In genomic region chr10:7419998-7420397, GRCh38 we compare ENCODE assay signal across 25 cellular contexts. TPM values are rescaled to one million over a fixed set of nuclear protein-coding genes. Genes with fewer than 3 reads are reported as not detected.
A peak's percentile ranks its signal among the peaks of the same experiment; 100 is the strongest.
DNase-seq lines count a peak whose midpoint lies in the region; ATAC-seq and TF ChIP-seq lines count a peak whose summit lies in the region.
"Had no signal": no experiment of that assay in that cellular context is flagged by ENCODE, and none has a peak within 500 bp of the region (broad histone marks: within the 10 kb centered on the region; RNA-seq: fewer than 3 reads in every experiment).

No MANE protein-coding gene starts in this region.

- WGBS in sigmoid colon, 2 donors, result 63 to 88% methylated on average over 8 of the region's 8 CpGs

- intact Hi-C loops in sigmoid colon (cut with DNase I), result loop anchor here (5.0 to 10.0 kb wide), 4 partner anchors 633 to 1005 kb away; partner anchors contain the start of gene PRKCQ

- H3K27ac Mint-ChIP-seq in stimulated activated memory B cell treated with anti-CD40 and anti-IgM and Interleukin-4, amounts not matched to agents 10 μg/mL and 1 μg/mL and 100 μg/mL, for 72 hours, result peak overlapping the region; percentile 12
- no peak overlapping the region for H3K27ac Mint-ChIP-seq in type B pancreatic cell
- H3K27ac Mint-ChIP-seq: CD4-positive, alpha-beta memory T cell; CD4-positive, CD25-positive, alpha-beta regulatory T cell; CD8-positive, alpha-beta memory T cell had no signal

- TF ChIP-seq CTCF in HEK293 (tag by site-specific recombination; IDR thresholded peaks at IDR 0.05), result no peak
- TF ChIP-seq CTCF in OCI-LY3 (IDR thresholded peaks at IDR 0.05; ENCODE audit: low read depth, low read length), result no peak
- TF ChIP-seq CTCF in type B pancreatic cell (conservative IDR thresholded peaks at IDR 0.05), result no peak
- no peak for TF ChIP-seq CTCF in sigmoid colon (IDR thresholded peaks at IDR 0.05)

- TF ChIP-seq EP300 in sigmoid colon (IDR thresholded peaks at IDR 0.05), result no peak

- H4K20me1 ChIP-seq in OCI-LY3 (ENCODE audit: insufficient read depth, low read length), result no peaks in the 10 kb centered on the region
- H4K20me1 ChIP-seq: BLaER1 had no signal

- H3K4me3 ChIP-seq in HEK293 (ENCODE audit: low read depth, low read length) (no peak overlapping the region), OCI-LY3 (ENCODE audit: low read length) (peak overlapping the region; percentile 43), sigmoid colon (no peak overlapping the region)
- H3K4me3 ChIP-seq: BLaER1, GM12878 had no signal

- H3K4me1 ChIP-seq in HEK293 (ENCODE audit: control insufficient read depth, insufficient read depth, low read length), result peaks cover 5% of the 10 kb centered on the region; the same call in 1 of the 2 replicates
- peaks cover 57% of the 10 kb centered on the region for H3K4me1 ChIP-seq in OCI-LY3 (ENCODE audit: low read length)
- H3K4me1 ChIP-seq in sigmoid colon, result no peaks in the 10 kb centered on the region
- H3K4me1 ChIP-seq: BE2C had no signal

- H3K27me3 ChIP-seq in OCI-LY3 (ENCODE audit: low read depth, low read length) (no peaks in the 10 kb centered on the region), sigmoid colon (peaks cover 0 to 5% (median 0%) of the 10 kb centered on the region in 3 donors)

- H3K4me1 Mint-ChIP-seq in stimulated activated memory B cell treated with anti-CD40 and anti-IgM and Interleukin-4, amounts not matched to agents 10 μg/mL and 1 μg/mL and 100 μg/mL, for 72 hours, result peaks cover 13% of the 10 kb centered on the region
- H3K4me1 Mint-ChIP-seq in type B pancreatic cell (ENCODE audit: unreplicated experiment), result peaks cover 4% of the 10 kb centered on the region

- no peaks in the 10 kb centered on the region for H3K9me3 Mint-ChIP-seq in stimulated activated memory B cell treated with anti-CD40 and anti-IgM and Interleukin-4, amounts not matched to agents 10 μg/mL and 1 μg/mL and 100 μg/mL, for 72 hours
- no peaks in the 10 kb centered on the region for H3K9me3 Mint-ChIP-seq in type B pancreatic cell
- H3K9me3 Mint-ChIP-seq: CD4-positive, alpha-beta memory T cell; CD4-positive, CD25-positive, alpha-beta regulatory T cell; CD8-positive, alpha-beta memory T cell had no signal

- ATAC-seq in stimulated activated memory B cell treated with anti-CD40 and anti-IgM and Interleukin-4, amounts not matched to agents 10 μg/mL and 1 μg/mL and 100 μg/mL, for 72 hours, result no peak
- no peak for ATAC-seq in GM19463 (IDR thresholded peaks at IDR 0.05; ENCODE audit: unreplicated experiment)
- ATAC-seq: GM12878 had no signal

- no peak overlapping the region for H2AFZ ChIP-seq in OCI-LY3 (ENCODE audit: low read depth, low read length)

- DNase-seq in type B pancreatic cell (ENCODE audit: extremely low spot score, unreplicated experiment) (no peak), sigmoid colon (no peak)
- DNase-seq: 8988T; ACHN; BE2C; C1 segment of cervical spinal cord; CD4-positive, alpha-beta memory T cell; CD4-positive, CD25-positive, alpha-beta regulatory T cell; CD8-positive, alpha-beta memory T cell; COR-L47; DMS 273 treated with DMSO at 0.1 percent for 48 hours; DMS153; DMS53; DMS79; DND-41; EL; GDM1 had no signal

- no peaks in the 10 kb centered on the region for H3K36me3 ChIP-seq in HEK293 (ENCODE audit: control insufficient read depth in 2 of 2, insufficient read depth in 1 of 2, low read length in 2 of 2)
- no peaks in the 10 kb centered on the region for H3K36me3 ChIP-seq in OCI-LY3 (replicated peaks; ENCODE audit: low read depth, low read length)
- no peaks in the 10 kb centered on the region for H3K36me3 ChIP-seq in sigmoid colon
- H3K36me3 ChIP-seq: BE2C, BLaER1 had no signal

- H3K4me3 Mint-ChIP-seq in stimulated activated memory B cell treated with anti-CD40 and anti-IgM and Interleukin-4, amounts not matched to agents 10 μg/mL and 1 μg/mL and 100 μg/mL, for 72 hours, result no peak overlapping the region
- no peak overlapping the region for H3K4me3 Mint-ChIP-seq in type B pancreatic cell
- H3K4me3 Mint-ChIP-seq: CD14-positive monocyte; CD4-positive, alpha-beta memory T cell; CD4-positive, CD25-positive, alpha-beta regulatory T cell; CD8-positive, alpha-beta memory T cell had no signal

- H3K4me2 ChIP-seq in OCI-LY3 (ENCODE audit: low read length), result peak overlapping the region; percentile 70
- H3K4me2 ChIP-seq: BLaER1 had no signal

- H3K36me3 Mint-ChIP-seq in stimulated activated memory B cell treated with anti-CD40 and anti-IgM and Interleukin-4, amounts not matched to agents 10 μg/mL and 1 μg/mL and 100 μg/mL, for 72 hours, result no peaks in the 10 kb centered on the region
- H3K36me3 Mint-ChIP-seq in type B pancreatic cell, result no peaks in the 10 kb centered on the region
- H3K36me3 Mint-ChIP-seq: CD14-positive monocyte; CD4-positive, alpha-beta memory T cell; CD4-positive, CD25-positive, alpha-beta regulatory T cell; CD8-positive, alpha-beta memory T cell had no signal

- H3K27ac ChIP-seq in HEK293 (ENCODE audit: extremely low read depth, low read depth, low read length) (no peak overlapping the region), OCI-LY3 (ENCODE audit: low read length) (no peak overlapping the region), sigmoid colon (no peak overlapping the region)
- H3K27ac ChIP-seq: BLaER1 had no signal

- CTCF ChIA-PET in HEK293 (lab: Yijun Ruan, JAX), result interaction anchor here (0.6 to 2.3 kb wide), 6 partner anchors 12 to 751 kb away, joined by 3 to 9 read pairs (median 3); no protein-coding TSS in a partner anchor

- no peak for TF ChIP-seq POLR2A in sigmoid colon (IDR thresholded peaks at IDR 0.05)

- POLR2A ChIA-PET in HEK293 (lab: Yijun Ruan, JAX), result interaction anchor here (1.8 kb wide), 1 partner anchor 9 kb away, joined by 4 read pairs; the partner anchor contains the start of gene SFMBT2

- H3K27me3 Mint-ChIP-seq in stimulated activated memory B cell treated with anti-CD40 and anti-IgM and Interleukin-4, amounts not matched to agents 10 μg/mL and 1 μg/mL and 100 μg/mL, for 72 hours, result no peaks in the 10 kb centered on the region
- H3K27me3 Mint-ChIP-seq in type B pancreatic cell, result peaks cover 92% of the 10 kb centered on the region
- H3K27me3 Mint-ChIP-seq: CD4-positive, alpha-beta memory T cell; CD8-positive, alpha-beta memory T cell had no signal

- H3K9me3 ChIP-seq in HEK293 (ENCODE audit: control insufficient read depth, insufficient read depth, low read depth, low read length) (no peaks in the 10 kb centered on the region), OCI-LY3 (ENCODE audit: insufficient read depth, low read length) (no peaks in the 10 kb centered on the region), sigmoid colon (no peaks in the 10 kb centered on the region)
- H3K9me3 ChIP-seq: BE2C had no signal

- H3K9ac ChIP-seq in OCI-LY3 (ENCODE audit: low read length), result no peak overlapping the region
- H3K9ac ChIP-seq: BLaER1 had no signal

- no peaks in the 10 kb centered on the region for H3K79me2 ChIP-seq in OCI-LY3 (ENCODE audit: low read length)

TF ChIP-seq in HEK293, 187 proteins besides CTCF, POLR2A, EP300 and RAD21:
- TF ChIP-seq ZNF610 (tag by site-specific recombination; IDR thresholded peaks at IDR 0.05; ENCODE audit: borderline replicate concordance), result peak; percentile 100
- TF ChIP-seq SETDB1 (IDR thresholded peaks at IDR 0.05; ENCODE audit: insufficient read length, low read length), result peak; percentile 56
- TF ChIP-seq TRIM28 (IDR thresholded peaks at IDR 0.05; ENCODE audit: borderline replicate concordance, low read length), result peak; percentile 80; the same call in 1 of the 2 replicates
- TF ChIP-seq ZFP69B (tag by site-specific recombination; IDR thresholded peaks at IDR 0.05), result no peak

RNA-seq across cellular contexts. Expression of gene SFMBT2, which starts 9.2 kb away (rescaled TPM):
- total RNA-seq in type B pancreatic cell (ENCODE audit: low replicate concordance), result 5.4 and 7.2 TPM in 2 replicates
- total RNA-seq in sigmoid colon, result 1 to 10 TPM; 4.2 to 6.4 (median 4.9) TPM
- polyA plus RNA-seq in sigmoid colon, result 1 to 10 TPM in 2 of 3 donors, under 1 TPM in 1; 0.60 to 3.2 (median 1.2) TPM
- total RNA-seq: G401 had no signal
